22 cellular contexts compared by ENCODE assay signal in genomic region chr7:108605582-108606173, GRCh38. TPM values are rescaled to one million over a fixed set of nuclear protein-coding genes. Genes with fewer than 3 reads are reported as not detected.
DNase-seq lines count a peak whose midpoint lies in the region; ATAC-seq and TF ChIP-seq lines count a peak whose summit lies in the region.
"Had no signal": no experiment of that assay in that cellular context is flagged by ENCODE, and none has a peak within 500 bp of the region (broad histone marks: within the 10 kb centered on the region; RNA-seq: fewer than 3 reads in every experiment).

No MANE protein-coding gene starts in this region.

- no peaks in the 10 kb centered on the region for H3K9me2 ChIP-seq in GM23248 (ENCODE audit: insufficient read depth)

- no peaks in the 10 kb centered on the region for H3K79me2 ChIP-seq in GM23248 (ENCODE audit: insufficient read depth)
- H3K79me2 ChIP-seq in neural progenitor cell (ENCODE audit: low read depth) = no peaks in the 10 kb centered on the region

- peaks cover 30% of the 10 kb centered on the region for H3K4me1 Mint-ChIP-seq in activated T-cell treated with anti-CD3 and anti-CD28 coated beads, Interleukin-2, amount 50 U/mL, for 72 hours (ENCODE audit: low read depth)
- peaks cover 16% of the 10 kb centered on the region for H3K4me1 Mint-ChIP-seq in neural progenitor cell
- H3K4me1 Mint-ChIP-seq in stimulated activated memory B cell treated with anti-CD40 and anti-IgM and Interleukin-4, amounts not matched to agents 10 μg/mL and 1 μg/mL and 100 μg/mL, for 72 hours = no peaks in the 10 kb centered on the region

- H3K9me3 Mint-ChIP-seq in activated T-cell treated with anti-CD3 and anti-CD28 coated beads, Interleukin-2, amount 50 U/mL, for 72 hours = no peaks in the 10 kb centered on the region
- H3K9me3 Mint-ChIP-seq in neural progenitor cell = no peaks in the 10 kb centered on the region
- H3K9me3 Mint-ChIP-seq in stimulated activated memory B cell treated with anti-CD40 and anti-IgM and Interleukin-4, amounts not matched to agents 10 μg/mL and 1 μg/mL and 100 μg/mL, for 72 hours = no peaks in the 10 kb centered on the region
- H3K9me3 Mint-ChIP-seq: CD4-positive, CD25-positive, alpha-beta regulatory T cell had no signal

- H3K4me1 ChIP-seq in GM23248 (ENCODE audit: insufficient read depth) (no peaks in the 10 kb centered on the region), neural progenitor cell (no peaks in the 10 kb centered on the region)
- H3K4me1 ChIP-seq: esophagus squamous epithelium, heart right ventricle, vagina had no signal

- no peak overlapping the region for H2AFZ ChIP-seq in GM23248
- H2AFZ ChIP-seq in neural progenitor cell (replicated peaks) = peak overlapping the region; percentile 20
- H2AFZ ChIP-seq: PC-9 had no signal

- DNase-seq in activated T-cell treated with anti-CD3 and anti-CD28 coated beads, Interleukin-2, amount 50 U/mL, for 72 hours = peak; percentile 16 to 17
- DNase-seq in activated T-cell treated with anti-CD3 and anti-CD28 coated beads for 4 hours = no peak
- DNase-seq in GM23248 = peak; percentile 8
- peak; percentile 36 to 52 for DNase-seq in NCI-H526 (lab: John Stamatoyannopoulos, UW)
- DNase-seq in neural progenitor cell (ENCODE audit: low spot score) = no peak
- no peak for DNase-seq in pons (ENCODE audit: low spot score)
- DNase-seq: activated effector memory CD4-positive, alpha-beta T cell treated with anti-CD3 and anti-CD28 coated beads, Interleukin-2, amount 50 U/mL, for 16 hours; anterior cingulate cortex; CD4-positive, CD25-positive, alpha-beta regulatory T cell; DMS53; effector memory CD4-positive, alpha-beta T cell; esophagus squamous epithelium; heart right ventricle; NCI-H2029 treated with DMSO at 0.1 percent for 48 hours; NCI-H524 treated with DMSO at 0.1 percent for 48 hours; ovary; PC-9; stimulated activated CD4-positive, alpha-beta T cell treated with anti-CD3 and anti-CD28 coated beads, Interleukin-2, amount 100 ng/mL, for 24 hours had no signal

- H3K9ac ChIP-seq in GM23248 (no peak overlapping the region), neural progenitor cell (no peak overlapping the region)

- in situ Hi-C loops in GM23248 (cut with MboI) = no loop called here

- 3% methylated on average over 6 of the region's 6 CpGs for WGBS in GM23248 (ENCODE audit: low coverage in 1 of 2, low lambda C conversion rate in 2 of 2, missing lambda C conversion rate in 2 of 2), 2 experiments

- H3K27ac ChIP-seq in GM23248 (no peak overlapping the region), neural progenitor cell (no peak overlapping the region)
- H3K27ac ChIP-seq: esophagus squamous epithelium, heart right ventricle, HL-60, ovary, PC-9, vagina had no signal

- H4K20me1 ChIP-seq in GM23248 (ENCODE audit: insufficient read depth) (no peaks in the 10 kb centered on the region), neural progenitor cell (ENCODE audit: low read depth) (no peaks in the 10 kb centered on the region)

- peak overlapping the region; percentile 98 for H3K27ac Mint-ChIP-seq in activated T-cell treated with anti-CD3 and anti-CD28 coated beads, Interleukin-2, amount 50 U/mL, for 72 hours
- H3K27ac Mint-ChIP-seq in neural progenitor cell = no peak overlapping the region
- H3K27ac Mint-ChIP-seq in stimulated activated memory B cell treated with anti-CD40 and anti-IgM and Interleukin-4, amounts not matched to agents 10 μg/mL and 1 μg/mL and 100 μg/mL, for 72 hours = no peak overlapping the region
- H3K27ac Mint-ChIP-seq: CD4-positive, CD25-positive, alpha-beta regulatory T cell had no signal

- H3K27me3 ChIP-seq in GM23248 (replicated peaks; ENCODE audit: insufficient read depth) (no peaks in the 10 kb centered on the region; the same call in 1 of the 2 replicates), neural progenitor cell (no peaks in the 10 kb centered on the region)
- H3K27me3 ChIP-seq: ovary, vagina had no signal

- peaks cover 25% of the 10 kb centered on the region for H3K27me3 Mint-ChIP-seq in activated T-cell treated with anti-CD3 and anti-CD28 coated beads, Interleukin-2, amount 50 U/mL, for 72 hours (ENCODE audit: low read depth)
- peaks cover 2% of the 10 kb centered on the region for H3K27me3 Mint-ChIP-seq in neural progenitor cell (ENCODE audit: insufficient read depth, low read depth)
- no peaks in the 10 kb centered on the region for H3K27me3 Mint-ChIP-seq in stimulated activated memory B cell treated with anti-CD40 and anti-IgM and Interleukin-4, amounts not matched to agents 10 μg/mL and 1 μg/mL and 100 μg/mL, for 72 hours

- H3K4me3 ChIP-seq in GM23248 (no peak overlapping the region), neural progenitor cell (no peak overlapping the region)
- H3K4me3 ChIP-seq: esophagus squamous epithelium, heart right ventricle, ovary, PC-9, vagina had no signal

- no peaks in the 10 kb centered on the region for H3K36me3 ChIP-seq in GM23248 (ENCODE audit: low read depth)
- H3K36me3 ChIP-seq in neural progenitor cell = no peaks in the 10 kb centered on the region
- H3K36me3 ChIP-seq: esophagus squamous epithelium, heart right ventricle, ovary, vagina had no signal

- no peaks in the 10 kb centered on the region for H3F3A ChIP-seq in GM23248 (ENCODE audit: insufficient read depth)
- H3F3A ChIP-seq in neural progenitor cell (ENCODE audit: low read depth) = no peaks in the 10 kb centered on the region

- no peaks in the 10 kb centered on the region for H3K36me3 Mint-ChIP-seq in activated T-cell treated with anti-CD3 and anti-CD28 coated beads, Interleukin-2, amount 50 U/mL, for 72 hours (ENCODE audit: insufficient read depth in 2 of 2)
- H3K36me3 Mint-ChIP-seq in neural progenitor cell = no peaks in the 10 kb centered on the region
- no peaks in the 10 kb centered on the region for H3K36me3 Mint-ChIP-seq in stimulated activated memory B cell treated with anti-CD40 and anti-IgM and Interleukin-4, amounts not matched to agents 10 μg/mL and 1 μg/mL and 100 μg/mL, for 72 hours
- H3K36me3 Mint-ChIP-seq: CD4-positive, CD25-positive, alpha-beta regulatory T cell had no signal

- peak; percentile 90 to 93 for ATAC-seq in activated T-cell treated with anti-CD3 and anti-CD28 coated beads, Interleukin-2, amount 50 U/mL, for 72 hours (replicated peaks in 1 of 2)
- ATAC-seq in GM19395 (IDR thresholded peaks at IDR 0.05; ENCODE audit: unreplicated experiment) = no peak
- no peak for ATAC-seq in stimulated activated memory B cell treated with anti-CD40 and anti-IgM and Interleukin-4, amounts not matched to agents 10 μg/mL and 1 μg/mL and 100 μg/mL, for 72 hours
- ATAC-seq: heart right ventricle had no signal

- H3K4me2 ChIP-seq in GM23248 (ENCODE audit: unreplicated experiment) = no peak overlapping the region
- H3K4me2 ChIP-seq in neural progenitor cell = no peak overlapping the region
- H3K4me2 ChIP-seq: PC-9 had no signal

- H3K9me3 ChIP-seq in GM23248 (ENCODE audit: low read depth) (no peaks in the 10 kb centered on the region), neural progenitor cell (ENCODE audit: low read depth) (no peaks in the 10 kb centered on the region)
- H3K9me3 ChIP-seq: esophagus squamous epithelium, heart right ventricle, ovary, vagina had no signal

- no peak for TF ChIP-seq CTCF in neural progenitor cell (IDR thresholded peaks at IDR 0.05)

- H3K4me3 Mint-ChIP-seq in activated T-cell treated with anti-CD3 and anti-CD28 coated beads, Interleukin-2, amount 50 U/mL, for 72 hours = peak overlapping the region; percentile 68 to 76
- H3K4me3 Mint-ChIP-seq in neural progenitor cell = no peak overlapping the region
- no peak overlapping the region for H3K4me3 Mint-ChIP-seq in stimulated activated memory B cell treated with anti-CD40 and anti-IgM and Interleukin-4, amounts not matched to agents 10 μg/mL and 1 μg/mL and 100 μg/mL, for 72 hours
- H3K4me3 Mint-ChIP-seq: CD4-positive, CD25-positive, alpha-beta regulatory T cell had no signal

RNA-seq across cellular contexts. Expression of gene DNAJB9, which starts 36.0 kb away (rescaled TPM):
- 10 to 100 TPM; 23.2 to 42.1 TPM for total RNA-seq in activated T-cell treated with anti-CD3 and anti-CD28 coated beads, Interleukin-2, amount 50 U/mL, for 72 hours
- 39.3 and 48.6 TPM in 2 replicates for total RNA-seq in GM23248 (2014; rRNA removed; shearing (Covaris generic))
- 33.4 and 33.8 TPM in 2 replicates for polyA plus RNA-seq in GM23248 (2016; fragmentation: Nextera tagmentation; extraction: Ambion mirVana)
- 22.1 and 26.6 TPM in 2 replicates for total RNA-seq in neural progenitor cell (ENCODE audit: low replicate concordance)

RNA-seq across cellular contexts. Expression of gene THAP5, which starts 36.2 kb away (rescaled TPM):
- total RNA-seq in activated T-cell treated with anti-CD3 and anti-CD28 coated beads, Interleukin-2, amount 50 U/mL, for 72 hours = 10 to 100 TPM; 29.2 to 31.1 TPM
- 30.9 and 31.2 TPM in 2 replicates for total RNA-seq in GM23248 (2014; rRNA removed; shearing (Covaris generic))
- 23.3 and 23.8 TPM in 2 replicates for polyA plus RNA-seq in GM23248 (2016; fragmentation: Nextera tagmentation; extraction: Ambion mirVana)
- total RNA-seq in neural progenitor cell (ENCODE audit: low replicate concordance) = 34.7 and 55.6 TPM in 2 replicates

Comparison
In these comparisons a context has a peak if more than half of its experiments do, and no peak if none do; other contexts are left out.
1. DNase-seq: peak in activated T-cell treated with anti-CD3 and anti-CD28 coated beads, Interleukin-2, amount 50 U/mL, for 72 hours (2 of 2), GM23248 (single experiment) and NCI-H526 (2 of 2); none in activated T-cell treated with anti-CD3 and anti-CD28 coated beads for 4 hours (single experiment), neural progenitor cell (single experiment) and pons (single experiment).
2. ATAC-seq: peak in activated T-cell treated with anti-CD3 and anti-CD28 coated beads, Interleukin-2, amount 50 U/mL, for 72 hours (2 of 2); none in GM19395 (single experiment) and stimulated activated memory B cell treated with anti-CD40 and anti-IgM and Interleukin-4, amounts not matched to agents 10 μg/mL and 1 μg/mL and 100 μg/mL, for 72 hours (single experiment).
3. H3K4me3 Mint-ChIP-seq: peak in activated T-cell treated with anti-CD3 and anti-CD28 coated beads, Interleukin-2, amount 50 U/mL, for 72 hours (2 of 2); none in neural progenitor cell (single experiment) and stimulated activated memory B cell treated with anti-CD40 and anti-IgM and Interleukin-4, amounts not matched to agents 10 μg/mL and 1 μg/mL and 100 μg/mL, for 72 hours (single experiment).